ENCODE assay signal across 20 cellular contexts in the genomic region with DNA sequence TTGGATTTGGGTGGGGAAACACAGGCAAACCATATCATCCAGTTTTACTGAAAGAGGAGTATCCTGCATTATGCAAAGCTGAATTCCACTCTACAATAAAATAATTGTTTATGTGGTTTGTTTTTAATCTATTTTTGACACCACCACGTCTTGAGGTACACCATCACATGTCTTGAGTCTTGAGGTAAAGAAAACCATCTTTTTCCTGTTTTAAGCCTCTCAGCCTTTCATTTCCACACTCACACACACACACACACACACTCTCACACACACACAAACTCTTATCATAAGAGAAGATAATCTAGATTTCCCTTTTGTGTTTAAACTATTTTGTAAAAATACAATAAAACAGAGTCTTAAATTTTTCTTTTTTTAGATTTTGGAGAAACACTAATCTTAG.
"Had no signal": no experiment of that assay in that cellular context is flagged by ENCODE, and none has a peak within 500 bp of the region (broad histone marks: within the 10 kb centered on the region; RNA-seq: fewer than 3 reads in every experiment).

No MANE protein-coding gene starts in this region.

- H3K27ac ChIP-seq: hepatocyte, right atrium auricular region, sigmoid colon, skin epidermis, stomach, thoracic aorta, transverse colon had no signal

- H3K27ac Mint-ChIP-seq: dendritic cell treated with granulocyte-macrophage colony-stimulating factor and Interleukin-4, amounts not matched to agents 40 ng/mL and 50 ng/mL, for 4 days; natural killer cell; stimulated activated naive B cell treated with anti-CD40 and anti-IgM and Interleukin-4, amounts not matched to agents 10 μg/mL and 1 μg/mL and 100 μg/mL, for 72 hours had no signal

- H3K36me3 ChIP-seq: sigmoid colon, thoracic aorta, transverse colon had no signal

- DNase-seq: erythroblast; foreskin melanocyte; head of caudate nucleus; kidney glomerular epithelial cell; mammary epithelial cell; natural killer cell; sigmoid colon; stimulated activated CD4-positive, alpha-beta T cell treated with anti-CD3 and anti-CD28 coated beads, Interleukin-2, amount 100 ng/mL, for 24 hours; stimulated activated CD4-positive, alpha-beta T cell treated with anti-CD3 and anti-CD28 coated beads, Interleukin-4, amount 100 ng/mL, for 4 hours; stimulated activated naive B cell treated with anti-CD40 and anti-IgM and Interleukin-4, amounts not matched to agents 10 μg/mL and 1 μg/mL and 100 μg/mL, for 72 hours; stomach; substantia nigra; transverse colon had no signal

- H3K36me3 Mint-ChIP-seq: natural killer cell had no signal

- H3K4me1 ChIP-seq: right atrium auricular region, sigmoid colon, stomach, transverse colon had no signal

- H3K4me1 Mint-ChIP-seq: natural killer cell; neural crest cell; stimulated activated naive B cell treated with anti-CD40 and anti-IgM and Interleukin-4, amounts not matched to agents 10 μg/mL and 1 μg/mL and 100 μg/mL, for 72 hours had no signal

- H3K27me3 ChIP-seq: hepatocyte, right atrium auricular region, sigmoid colon, stomach, transverse colon had no signal

- H3K4me3 ChIP-seq: hepatocyte, right atrium auricular region, sigmoid colon, skin epidermis, stomach, thoracic aorta, transverse colon had no signal

- H3K9me3 ChIP-seq: right atrium auricular region, sigmoid colon, thoracic aorta, transverse colon had no signal

- H3K27me3 Mint-ChIP-seq: dendritic cell treated with granulocyte-macrophage colony-stimulating factor and Interleukin-4, amounts not matched to agents 40 ng/mL and 50 ng/mL, for 4 days had no signal

- ATAC-seq: left lobe of liver; natural killer cell; stimulated activated naive B cell treated with anti-CD40 and anti-IgM and Interleukin-4, amounts not matched to agents 10 μg/mL and 1 μg/mL and 100 μg/mL, for 72 hours had no signal

- H3K9me3 Mint-ChIP-seq: dendritic cell treated with granulocyte-macrophage colony-stimulating factor and Interleukin-4, amounts not matched to agents 40 ng/mL and 50 ng/mL, for 4 days; natural killer cell; stimulated activated naive B cell treated with anti-CD40 and anti-IgM and Interleukin-4, amounts not matched to agents 10 μg/mL and 1 μg/mL and 100 μg/mL, for 72 hours had no signal

- H3K4me3 Mint-ChIP-seq: dendritic cell treated with granulocyte-macrophage colony-stimulating factor and Interleukin-4, amounts not matched to agents 40 ng/mL and 50 ng/mL, for 4 days; natural killer cell; neural crest cell; stimulated activated naive B cell treated with anti-CD40 and anti-IgM and Interleukin-4, amounts not matched to agents 10 μg/mL and 1 μg/mL and 100 μg/mL, for 72 hours had no signal
